20 cellular contexts compared by ENCODE assay signal in the genomic region with DNA sequence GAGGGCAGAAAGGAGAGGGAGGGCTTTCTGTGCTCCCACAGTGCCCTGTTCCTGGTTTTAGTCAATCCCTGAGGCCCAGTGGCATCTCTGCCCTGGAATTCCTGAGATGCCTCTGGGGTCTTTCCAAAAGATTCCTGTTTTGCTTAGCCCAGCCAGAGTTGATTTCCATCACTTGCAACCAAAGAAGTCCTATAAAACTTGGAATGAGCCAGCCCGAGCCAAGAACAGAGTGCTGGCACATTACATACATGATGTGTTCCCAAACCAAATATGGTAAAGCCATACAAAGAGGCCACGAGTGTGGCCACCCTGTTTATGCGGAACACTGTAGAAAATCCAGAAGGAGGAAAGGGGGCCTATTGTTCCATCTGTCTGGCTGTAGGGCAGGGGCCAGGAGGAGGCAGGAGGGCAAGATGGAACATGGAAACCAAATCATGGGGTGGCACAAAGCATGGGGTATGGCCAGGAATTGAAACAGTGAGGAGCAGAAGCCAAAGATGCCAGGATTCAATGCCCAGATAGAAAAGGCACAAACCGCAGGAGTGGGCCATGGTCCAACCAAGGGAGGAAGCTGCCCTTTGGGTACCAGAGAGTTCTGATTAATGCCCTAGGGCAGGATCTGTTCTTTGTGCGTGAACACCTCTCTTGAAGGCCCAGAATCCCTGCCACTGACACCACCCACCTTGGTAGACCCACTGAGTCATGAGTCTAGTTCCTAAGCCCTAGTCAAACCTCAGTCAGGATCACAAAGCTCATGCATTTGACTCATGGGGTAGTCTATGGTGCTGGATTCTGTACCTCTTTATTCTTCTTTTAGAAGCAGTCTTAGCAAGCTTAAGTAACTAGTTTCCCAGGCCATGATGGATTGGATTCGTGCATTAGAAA.
DNase-seq lines count a peak whose midpoint lies in the region; ATAC-seq, FAIRE-seq and TF ChIP-seq lines count a peak whose summit lies in the region.
"Had no signal": no experiment of that assay in that cellular context is flagged by ENCODE, and none has a peak within 500 bp of the region (broad histone marks: within the 10 kb centered on the region; RNA-seq: fewer than 3 reads in every experiment).

No MANE protein-coding gene starts in this region.

- CTCF ChIA-PET in H1 (lab: Charles Lee; ENCODE audit: partially characterized antibody): interaction anchor here (0.8 to 24.1 kb wide), 8 partner anchors 14 to 168 kb away, joined by 3 to 424 read pairs (median 16); no protein-coding TSS in a partner anchor

- no peaks in the 10 kb centered on the region for H3K79me1 ChIP-seq in H1 (ENCODE audit: low read depth, low read length)

- no peak overlapping the region for H4K91ac ChIP-seq in H1 (replicated peaks; ENCODE audit: insufficient read length, low read length)

- H2BK20ac ChIP-seq in H1 (ENCODE audit: low read length): 0 out of 2 replicates have a peak overlapping the region, but pooled peaks have one; percentile 48

- no peak overlapping the region for H2BK120ac ChIP-seq in H1 (replicated peaks; ENCODE audit: low read depth, low read length)

- peaks cover 6 to 18% of the 10 kb centered on the region in 2 experiments for H3K9me3 ChIP-seq in H1 (ENCODE audit: insufficient read depth in 2 of 2, low read depth in 1 of 2, low read length in 1 of 2)
- H3K9me3 ChIP-seq in muscle layer of duodenum (ENCODE audit: control insufficient read depth in 1 of 2, low read length in 2 of 2): no peaks in the 10 kb centered on the region
- no peaks in the 10 kb centered on the region for H3K9me3 ChIP-seq in aorta (ENCODE audit: control insufficient read depth, low read length)

- H2BK5ac ChIP-seq in H1 (ENCODE audit: low read depth, low read length): no peak overlapping the region

- H3K4me1 ChIP-seq in H1 (replicated peaks in 1 of 4; ENCODE audit: control insufficient read depth in 3 of 4, insufficient read depth in 4 of 4, low read length in 3 of 4): peaks cover 0 to 3% (median 1%) of the 10 kb centered on the region in 4 experiments; a peak in 1 of 7 replicates
- H3K4me1 ChIP-seq in muscle layer of duodenum (ENCODE audit: control insufficient read depth in 1 of 2, insufficient read depth in 2 of 2, low read length in 2 of 2): peaks cover 12 to 35% of the 10 kb centered on the region in 2 donors
- H3K4me1 ChIP-seq in aorta (ENCODE audit: control insufficient read depth in 1 of 2, insufficient read depth in 2 of 2, low read length in 2 of 2): peaks cover 0 to 3% of the 10 kb centered on the region in 2 donors

- no peak overlapping the region for H3K4me2 ChIP-seq in H1 (ENCODE audit: insufficient read depth in 1 of 2, low read depth in 2 of 2, low read length in 2 of 2)

- peak; percentile 21 for DNase-seq in Right ventricle myocardium inferior (ENCODE audit: missing footprints)
- no peak for DNase-seq in Right ventricle myocardium superior
- DNase-seq in H1 (ENCODE audit: low read depth in 1 of 2, low spot score in 2 of 2): no peak
- DNase-seq in aorta: no peak
- DNase-seq in activated naive CD4-positive, alpha-beta T cell treated with Interleukin-2 at 50 U/mL for 16 hours: no peak
- DNase-seq in effector CD4-positive, alpha-beta T cell: no peak
- no peak for DNase-seq in SIG-M5 treated with dmso at 0.1 percent for 504 hours (lab: John Stamatoyannopoulos, UW; ENCODE audit: unreplicated experiment)
- DNase-seq: 8988T; activated CD8-positive, alpha-beta memory T cell treated with anti-CD3 and anti-CD28 coated beads, Interleukin-2, amount 50 U/mL, for 4 hours; activated naive CD8-positive, alpha-beta T cell treated with anti-CD3 and anti-CD28 coated beads for 36 hours; kidney; NCI-H2081 treated with DMSO at 0.1 percent for 48 hours; NK-92 treated with Interleukin-12 subunit alpha and Interleukin-12 subunit beta, amount 100 ng/mL, for 24 hours; small intestine; WERI-Rb-1 had no signal

- no peaks in the 10 kb centered on the region for H4K20me1 ChIP-seq in H1 (replicated peaks in 1 of 2; ENCODE audit: control insufficient read depth in 1 of 2, insufficient read depth in 2 of 2, low read length in 2 of 2)

- H3K4me3 ChIP-seq in H1 (ENCODE audit: extremely low read depth in 1 of 4, insufficient read depth in 2 of 4, low read depth in 3 of 4, low read length in 4 of 4) (no peak overlapping the region), muscle layer of duodenum (ENCODE audit: low read depth in 1 of 2, low read length in 2 of 2) (no peak overlapping the region), aorta (ENCODE audit: low read length in 2 of 2) (no peak overlapping the region)
- H3K4me3 ChIP-seq: SK-N-MC had no signal

- FAIRE-seq in H1 (lab: Jason Lieb, UNC): no peak
- FAIRE-seq: colon, kidney, small intestine had no signal

- no peak for TF ChIP-seq POLR2A in H1 (IDR thresholded peaks at IDR 0.05; ENCODE audit: control extremely low read depth in 1 of 2, low read depth in 2 of 2, low read length in 2 of 2)

- intact Hi-C loops in Right ventricle myocardium inferior (cut with DNase I) (no loop called here), Right ventricle myocardium superior (cut with DNase I) (no loop called here), aorta (cut with DNase I) (no loop called here)

- H2BK15ac ChIP-seq in H1 (ENCODE audit: low read length): no peak overlapping the region

- no peak overlapping the region for H4K5ac ChIP-seq in H1 (ENCODE audit: insufficient read length, low read depth, low read length)

- no peak overlapping the region for H4K8ac ChIP-seq in H1 (ENCODE audit: extremely low read depth, insufficient read depth, low read length)

- no peak for TF ChIP-seq EP300 in H1 (IDR thresholded peaks at IDR 0.05; ENCODE audit: borderline replicate concordance in 1 of 2, low read depth in 2 of 2, low read length in 2 of 2)

- no peaks in the 10 kb centered on the region for H3K27me3 ChIP-seq in H1 (replicated peaks in 1 of 4; ENCODE audit: control insufficient read depth in 3 of 4, extremely low read depth in 1 of 4, insufficient read depth in 3 of 4, low read length in 3 of 4)
- no peaks in the 10 kb centered on the region for H3K27me3 ChIP-seq in muscle layer of duodenum (ENCODE audit: low read depth, low read length)
- no peaks in the 10 kb centered on the region for H3K27me3 ChIP-seq in aorta (ENCODE audit: control insufficient read depth in 1 of 2, insufficient read depth in 2 of 2, low read length in 1 of 2)

- no peak overlapping the region for H2AK5ac ChIP-seq in H1 (ENCODE audit: low read depth, low read length)

- POLR2A ChIA-PET in H1 (lab: Charles Lee; ENCODE audit: partially characterized antibody): no interaction called here

- no peak overlapping the region for H3K27ac ChIP-seq in H1 (ENCODE audit: low read depth, low read length)
- peak overlapping the region; percentile 32 for H3K27ac ChIP-seq in muscle layer of duodenum (ENCODE audit: low read length)
- H3K27ac ChIP-seq in aorta (ENCODE audit: low read depth in 1 of 2, low read length in 2 of 2): peak overlapping the region in 1 of 2 donors; percentile 93
- H3K27ac ChIP-seq: HL-60, SK-N-MC, WERI-Rb-1 had no signal

- no peaks in the 10 kb centered on the region for H3K23me2 ChIP-seq in H1 (ENCODE audit: low read depth, low read length)

- no peak for TF ChIP-seq CTCF in H1 (IDR thresholded peaks at IDR 0.05; ENCODE audit: control extremely low read depth in 1 of 3, insufficient read depth in 1 of 3, low read depth in 1 of 3, low read length in 3 of 3)

- H3K9ac ChIP-seq in H1 (replicated peaks in 1 of 4; ENCODE audit: extremely low read depth in 1 of 4, low read depth in 3 of 4, low read length in 3 of 4): no peak overlapping the region

- 87% methylated on average over 6 of the region's 6 CpGs; no CpG with 5 or more reads in 1 of the 2 experiments for WGBS in H1 (ENCODE audit: extremely low coverage in 1 of 2, insufficient coverage in 1 of 2, insufficient read length in 1 of 2, insufficient replicate concordance in 2 of 2, low coverage in 1 of 2, low lambda C conversion rate in 2 of 2, missing lambda C conversion rate in 1 of 2), 2 experiments
- WGBS in aorta, 2 donors: 30 to 31% methylated on average over 6 of the region's 6 CpGs

- no peak overlapping the region for H3K56ac ChIP-seq in H1 (replicated peaks; ENCODE audit: insufficient read length, low read depth, low read length)

- H3K14ac ChIP-seq in H1 (ENCODE audit: insufficient read length): no peak overlapping the region

- H3K36me3 ChIP-seq in H1 (ENCODE audit: control insufficient read depth in 2 of 4, insufficient read depth in 4 of 4, low read length in 3 of 4) (no peaks in the 10 kb centered on the region), muscle layer of duodenum (ENCODE audit: control insufficient read depth in 1 of 2, insufficient read depth in 2 of 2, low read length in 2 of 2) (no peaks in the 10 kb centered on the region), aorta (ENCODE audit: control insufficient read depth in 1 of 2, insufficient read depth in 2 of 2, low read length in 1 of 2) (no peaks in the 10 kb centered on the region)
- H3K36me3 ChIP-seq: WERI-Rb-1 had no signal

- no peak overlapping the region for H3K18ac ChIP-seq in H1 (ENCODE audit: extremely low read depth, low read length)

- H3K23ac ChIP-seq in H1 (ENCODE audit: insufficient read length): no peak overlapping the region

- H3K4ac ChIP-seq in H1 (replicated peaks; ENCODE audit: insufficient read length, low read depth, low read length): no peak overlapping the region

- H3K79me2 ChIP-seq in H1 (ENCODE audit: control insufficient read depth in 1 of 2, insufficient read depth in 2 of 2, low read length in 2 of 2): no peaks in the 10 kb centered on the region

- H2BK12ac ChIP-seq in H1 (ENCODE audit: low read depth, low read length): no peak overlapping the region

- ATAC-seq in Right ventricle myocardium inferior: no peak
- ATAC-seq in Right ventricle myocardium superior (ENCODE audit: poor library complexity): no peak
- peak; percentile 39 for ATAC-seq in aorta (ENCODE audit: low FRiP score)
- ATAC-seq: natural killer cell treated with Interleukin-12 subunit alpha and Interleukin-12 subunit beta and Interleukin-15 and Interleukin-18, amount 100 ng/mL, for 72 hours had no signal

- H2AFZ ChIP-seq in H1 (ENCODE audit: low read length): no peak overlapping the region

- TF ChIP-seq RAD21 in H1 (IDR thresholded peaks at IDR 0.05 in 1 of 2, conservative IDR thresholded peaks at IDR 0.05 in 1 of 2; ENCODE audit: low read depth in 2 of 2, low read length in 2 of 2): no peak

TF ChIP-seq in H1, 55 proteins besides CTCF, POLR2A, EP300 and RAD21:
- TF ChIP-seq TEAD4 (IDR thresholded peaks at IDR 0.05; ENCODE audit: low read depth, low read length): peak; percentile 51; the same call in 1 of the 2 replicates
- TF ChIP-seq GABPA (IDR thresholded peaks at IDR 0.05; ENCODE audit: borderline replicate concordance, insufficient read depth, low read length): no peak
- no peak for TF ChIP-seq JUN (IDR thresholded peaks at IDR 0.05; ENCODE audit: low read depth, low read length)
